In genomic region chrX:129724767-129725166, GRCh38 we compare ENCODE assay signal across 29 cellular contexts. TPM values are rescaled to one million over a fixed set of nuclear protein-coding genes. Genes with fewer than 3 reads are reported as not detected.
"Had no signal": no experiment of that assay in that cellular context is flagged by ENCODE, and none has a peak within 500 bp of the region (broad histone marks: within the 10 kb centered on the region; RNA-seq: fewer than 3 reads in every experiment).

No MANE protein-coding gene starts in this region.

- H3K27ac ChIP-seq: dorsolateral prefrontal cortex, parathyroid adenoma, psoas muscle, testis, transverse colon, VCaP had no signal

- H3K9me3 Mint-ChIP-seq: activated T-helper 1 cell treated with anti-CD3 and anti-CD28 coated beads, Interleukin-12 subunit alpha, Interleukin-12 subunit beta, Interleukin-2, Interleukin-4 antibody, amounts not matched to agents 30 ng/mL and 10 ng/mL and 1 ng/mL, durations not matched to agents 14 hours and 24 hours and 36 hours; memory B cell; naive thymus-derived CD8-positive, alpha-beta T cell; neural crest cell had no signal

- H3K9me3 ChIP-seq: psoas muscle, testis, transverse colon had no signal

- H3K27ac Mint-ChIP-seq: activated T-helper 1 cell treated with anti-CD3 and anti-CD28 coated beads, Interleukin-12 subunit alpha, Interleukin-12 subunit beta, Interleukin-2, Interleukin-4 antibody, amounts not matched to agents 30 ng/mL and 10 ng/mL and 1 ng/mL, durations not matched to agents 14 hours and 24 hours and 36 hours; memory B cell had no signal

- H3K4me1 ChIP-seq: parathyroid adenoma, psoas muscle, testis, transverse colon had no signal

- H3K9ac ChIP-seq: parathyroid adenoma had no signal

- H3K27me3 Mint-ChIP-seq: naive thymus-derived CD8-positive, alpha-beta T cell had no signal

- ATAC-seq: activated CD4-positive, CD25-positive, alpha-beta regulatory T cell treated with anti-CD3 and anti-CD28 coated beads, Interleukin-2, amount 50 U/mL, for 24 hours; esophagus mucosa; left colon; naive thymus-derived CD8-positive, alpha-beta T cell; psoas muscle; stimulated activated naive CD8-positive, alpha-beta T cell treated with anti-CD3 and anti-CD28 coated beads, Interleukin-15, Interleukin-2, amounts not matched to agents 100 U/mL and 50 U/mL, for 24 hours had no signal

- H3K36me3 ChIP-seq: transverse colon had no signal

- H3K27me3 ChIP-seq: testis, transverse colon had no signal

- H3K4me3 Mint-ChIP-seq: activated T-helper 1 cell treated with anti-CD3 and anti-CD28 coated beads, Interleukin-12 subunit alpha, Interleukin-12 subunit beta, Interleukin-2, Interleukin-4 antibody, amounts not matched to agents 30 ng/mL and 10 ng/mL and 1 ng/mL, durations not matched to agents 14 hours and 24 hours and 36 hours; memory B cell; naive thymus-derived CD8-positive, alpha-beta T cell; neural crest cell had no signal

- DNase-seq: activated CD4-positive, alpha-beta T cell treated with anti-CD3 and anti-CD28 coated beads for 48 hours; activated CD4-positive, alpha-beta T cell treated with anti-CD3 and anti-CD28 coated beads, Interleukin-2, amount 50 U/mL, for 48 hours; activated CD8-positive, alpha-beta memory T cell treated with anti-CD3 and anti-CD28 coated beads for 24 hours; activated gamma-delta T cell; activated naive CD4-positive, alpha-beta T cell treated with anti-CD3 and anti-CD28 coated beads, Interleukin-2, amount 50 U/mL, for 16 hours; anterior cingulate cortex; dorsolateral prefrontal cortex; effector memory CD4-positive, alpha-beta T cell; foreskin fibroblast; head of caudate nucleus; hippocampal formation; kidney; left colon; naive thymus-derived CD8-positive, alpha-beta T cell; occipital lobe; psoas muscle; stimulated activated CD4-positive, alpha-beta T cell treated with anti-CD3 and anti-CD28 coated beads, Interleukin-2, amount 100 ng/mL, for 48 hours; stimulated activated naive CD8-positive, alpha-beta T cell treated with anti-CD3 and anti-CD28 coated beads, Interleukin-15, Interleukin-2, amounts not matched to agents 100 U/mL and 50 U/mL, for 24 hours; T-helper 9 cell; testis; transverse colon had no signal

- H3K4me3 ChIP-seq: dorsolateral prefrontal cortex, psoas muscle, testis, transverse colon had no signal

- H3K4me1 Mint-ChIP-seq: neural crest cell had no signal

- H3K36me3 Mint-ChIP-seq: memory B cell; naive thymus-derived CD8-positive, alpha-beta T cell had no signal

RNA-seq across cellular contexts. Expression of gene XPNPEP2, which starts 14.0 kb away (rescaled TPM):
- total RNA-seq: bronchial epithelial cell; naive thymus-derived CD8-positive, alpha-beta T cell had no signal

RNA-seq across cellular contexts. Expression of gene SASH3, which starts 55.0 kb away (rescaled TPM):
- total RNA-seq: bronchial epithelial cell, neural crest cell had no signal
